ENCODE assay signal across 7 cellular contexts in the genomic region with DNA sequence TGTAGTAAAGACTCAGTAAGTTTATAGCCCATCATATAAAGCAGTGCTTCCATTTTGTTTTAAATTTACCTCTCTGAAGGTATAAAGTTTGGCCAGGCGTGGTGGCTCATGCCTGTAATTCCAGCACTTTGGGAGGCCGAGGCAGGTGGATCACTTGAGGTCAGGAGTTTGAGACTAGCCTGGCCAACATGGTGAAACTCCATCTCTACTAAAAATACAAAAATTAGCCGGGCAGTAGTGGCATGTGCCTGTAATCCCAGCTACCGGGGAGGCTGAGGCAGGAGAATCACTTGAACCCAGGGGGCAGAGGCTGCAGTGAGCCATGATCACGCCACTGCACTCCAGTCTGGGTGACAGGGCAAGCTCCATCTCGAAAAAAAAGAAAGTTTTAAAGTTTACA.
DNase-seq lines count a peak whose midpoint lies in the region; ATAC-seq, FAIRE-seq and TF ChIP-seq lines count a peak whose summit lies in the region.
"Not testable (repeated sequence)": the region's sequence is repeated elsewhere in the genome, so short reads cannot be mapped to it uniquely, and the experiment has no call there.

No MANE protein-coding gene starts in this region.

- H3K27ac ChIP-seq in GM23338 (ENCODE audit: low read depth): not testable (repeated sequence)
- H3K27ac ChIP-seq in astrocyte (ENCODE audit: low read depth, low read length) (peak overlapping the region; percentile 89), HepG2 (ENCODE audit: extremely low read length, insufficient read depth, low read length) (peak overlapping the region; percentile 97), osteoblast (ENCODE audit: low read depth, low read length) (peak overlapping the region; percentile 94)

- H2AFZ ChIP-seq in GM23338; astrocyte (ENCODE audit: low read depth, low read length); HepG2 (ENCODE audit: low read length); osteoblast (ENCODE audit: low read length): not testable (repeated sequence)

- not testable (repeated sequence) for H3K27me3 Mint-ChIP-seq in GM23338 (ENCODE audit: insufficient read depth, low read depth, poor library complexity); T-helper 1 cell treated with Interleukin-12 subunit alpha and Interleukin-12 subunit beta and Interleukin-4 antibody, amounts not matched to agents 30 μg/mL and 1 μg/mL, for 36 hours (ENCODE audit: low read depth); activated T-helper 1 cell treated with anti-CD3 and anti-CD28 coated beads, Interleukin-12 subunit alpha, Interleukin-12 subunit beta, Interleukin-2, Interleukin-4 antibody, amounts not matched to agents 30 ng/mL and 10 ng/mL and 1 ng/mL, durations not matched to agents 14 hours and 24 hours and 36 hours (ENCODE audit: insufficient read depth); astrocyte (ENCODE audit: low read depth, unreplicated experiment); stimulated activated naive CD8-positive, alpha-beta T cell treated with anti-CD3 and anti-CD28 coated beads, Interleukin-15, Interleukin-2, amounts not matched to agents 100 ng/mL and 50 ng/mL, for 24 hours

- not testable (repeated sequence) for H3K4me2 ChIP-seq in GM23338; astrocyte (ENCODE audit: low read length); HepG2 (ENCODE audit: low read depth, low read length); osteoblast (ENCODE audit: insufficient read depth, low read length)

- not testable (repeated sequence) for DNase-seq in GM23338 (ENCODE audit: low spot score); activated T-helper 1 cell treated with anti-CD3 and anti-CD28 coated beads, Interleukin-12 subunit alpha, Interleukin-12 subunit beta, Interleukin-2, Interleukin-4 antibody, amounts not matched to agents 30 ng/mL and 10 ng/mL and 1 ng/mL, durations not matched to agents 14 hours and 24 hours and 36 hours (ENCODE audit: low spot score); astrocyte (ENCODE audit: low read depth); HepG2 (ENCODE audit: low spot score); osteoblast (ENCODE audit: insufficient read length, low spot score, missing footprints)

- not testable (repeated sequence) for BruUV-seq in HepG2 (replicated peaks; lab: Mats Ljungman, UMichigan)

- not testable (repeated sequence) for H3K4me3 ChIP-seq in GM23338; astrocyte (ENCODE audit: insufficient read depth, low read depth, low read length); HepG2 (replicated peaks in 1 of 3; ENCODE audit: insufficient read depth in 1 of 3, low read depth in 2 of 3, low read length in 3 of 3); osteoblast (ENCODE audit: insufficient read depth, low read length)

- H3K4me3 Mint-ChIP-seq in GM23338; T-helper 1 cell treated with Interleukin-12 subunit alpha and Interleukin-12 subunit beta and Interleukin-4 antibody, amounts not matched to agents 30 μg/mL and 1 μg/mL, for 36 hours; activated T-helper 1 cell treated with anti-CD3 and anti-CD28 coated beads, Interleukin-12 subunit alpha, Interleukin-12 subunit beta, Interleukin-2, Interleukin-4 antibody, amounts not matched to agents 30 ng/mL and 10 ng/mL and 1 ng/mL, durations not matched to agents 14 hours and 24 hours and 36 hours; astrocyte (ENCODE audit: unreplicated experiment); stimulated activated naive CD8-positive, alpha-beta T cell treated with anti-CD3 and anti-CD28 coated beads, Interleukin-15, Interleukin-2, amounts not matched to agents 100 ng/mL and 50 ng/mL, for 24 hours: not testable (repeated sequence)

- H3K4me1 ChIP-seq in GM23338 (ENCODE audit: insufficient read depth) (peaks cover 16% of the 10 kb centered on the region; the same call in 1 of the 2 replicates), astrocyte (ENCODE audit: insufficient read depth, low read length) (peaks cover 25% of the 10 kb centered on the region), HepG2 (ENCODE audit: insufficient read depth, low read length) (peaks cover 72% of the 10 kb centered on the region), osteoblast (ENCODE audit: insufficient read depth, low read length) (peaks cover 33% of the 10 kb centered on the region)

- H3K9me2 ChIP-seq in GM23338 (ENCODE audit: insufficient read depth): not testable (repeated sequence)

- H3K4me1 Mint-ChIP-seq in GM23338 (peaks cover 15% of the 10 kb centered on the region), astrocyte (ENCODE audit: low read depth, unreplicated experiment) (peaks cover 28% of the 10 kb centered on the region)
- peaks cover 34% of the 10 kb centered on the region for H3K4me1 Mint-ChIP-seq in T-helper 1 cell treated with Interleukin-12 subunit alpha and Interleukin-12 subunit beta and Interleukin-4 antibody, amounts not matched to agents 30 μg/mL and 1 μg/mL, for 36 hours (ENCODE audit: low read depth)
- peaks cover 42% of the 10 kb centered on the region for H3K4me1 Mint-ChIP-seq in activated T-helper 1 cell treated with anti-CD3 and anti-CD28 coated beads, Interleukin-12 subunit alpha, Interleukin-12 subunit beta, Interleukin-2, Interleukin-4 antibody, amounts not matched to agents 30 ng/mL and 10 ng/mL and 1 ng/mL, durations not matched to agents 14 hours and 24 hours and 36 hours (ENCODE audit: low read depth)
- peaks cover 53% of the 10 kb centered on the region for H3K4me1 Mint-ChIP-seq in stimulated activated naive CD8-positive, alpha-beta T cell treated with anti-CD3 and anti-CD28 coated beads, Interleukin-15, Interleukin-2, amounts not matched to agents 100 ng/mL and 50 ng/mL, for 24 hours (ENCODE audit: low read depth)

- not testable (repeated sequence) for H3K9me3 Mint-ChIP-seq in GM23338; T-helper 1 cell treated with Interleukin-12 subunit alpha and Interleukin-12 subunit beta and Interleukin-4 antibody, amounts not matched to agents 30 μg/mL and 1 μg/mL, for 36 hours; activated T-helper 1 cell treated with anti-CD3 and anti-CD28 coated beads, Interleukin-12 subunit alpha, Interleukin-12 subunit beta, Interleukin-2, Interleukin-4 antibody, amounts not matched to agents 30 ng/mL and 10 ng/mL and 1 ng/mL, durations not matched to agents 14 hours and 24 hours and 36 hours; astrocyte (ENCODE audit: unreplicated experiment); stimulated activated naive CD8-positive, alpha-beta T cell treated with anti-CD3 and anti-CD28 coated beads, Interleukin-15, Interleukin-2, amounts not matched to agents 100 ng/mL and 50 ng/mL, for 24 hours

- not testable (repeated sequence) for TF ChIP-seq POLR2A in HepG2 (IDR thresholded peaks at IDR 0.05; ENCODE audit: insufficient read depth in 1 of 2, low read depth in 2 of 2, low read length in 2 of 2)

- H4K20me1 ChIP-seq in GM23338 (replicated peaks; ENCODE audit: insufficient read depth); astrocyte (ENCODE audit: insufficient read depth, low read length); HepG2 (ENCODE audit: insufficient read depth, low read length); osteoblast (ENCODE audit: insufficient read depth, low read length): not testable (repeated sequence)

- FAIRE-seq in astrocyte (lab: Jason Lieb, UNC); HepG2 (lab: Jason Lieb, UNC): not testable (repeated sequence)

- not testable (repeated sequence) for H3K36me3 Mint-ChIP-seq in GM23338 (ENCODE audit: low read depth); astrocyte (ENCODE audit: low read depth, unreplicated experiment)
- H3K36me3 Mint-ChIP-seq in T-helper 1 cell treated with Interleukin-12 subunit alpha and Interleukin-12 subunit beta and Interleukin-4 antibody, amounts not matched to agents 30 μg/mL and 1 μg/mL, for 36 hours (ENCODE audit: low read depth): peaks cover 16% of the 10 kb centered on the region
- H3K36me3 Mint-ChIP-seq in activated T-helper 1 cell treated with anti-CD3 and anti-CD28 coated beads, Interleukin-12 subunit alpha, Interleukin-12 subunit beta, Interleukin-2, Interleukin-4 antibody, amounts not matched to agents 30 ng/mL and 10 ng/mL and 1 ng/mL, durations not matched to agents 14 hours and 24 hours and 36 hours (ENCODE audit: low read depth): peaks cover 15% of the 10 kb centered on the region
- peaks cover 37% of the 10 kb centered on the region for H3K36me3 Mint-ChIP-seq in stimulated activated naive CD8-positive, alpha-beta T cell treated with anti-CD3 and anti-CD28 coated beads, Interleukin-15, Interleukin-2, amounts not matched to agents 100 ng/mL and 50 ng/mL, for 24 hours (ENCODE audit: low read depth)

- not testable (repeated sequence) for TF ChIP-seq RAD21 in HepG2 (CRISPR knock-in tag; IDR thresholded peaks at IDR 0.05)

- H3K27ac Mint-ChIP-seq in GM23338: 0 out of 2 replicates have a peak overlapping the region, but pooled peaks have one; percentile 48
- peak overlapping the region; percentile 67 for H3K27ac Mint-ChIP-seq in T-helper 1 cell treated with Interleukin-12 subunit alpha and Interleukin-12 subunit beta and Interleukin-4 antibody, amounts not matched to agents 30 μg/mL and 1 μg/mL, for 36 hours
- H3K27ac Mint-ChIP-seq in activated T-helper 1 cell treated with anti-CD3 and anti-CD28 coated beads, Interleukin-12 subunit alpha, Interleukin-12 subunit beta, Interleukin-2, Interleukin-4 antibody, amounts not matched to agents 30 ng/mL and 10 ng/mL and 1 ng/mL, durations not matched to agents 14 hours and 24 hours and 36 hours: peak overlapping the region; percentile 81
- not testable (repeated sequence) for H3K27ac Mint-ChIP-seq in astrocyte (ENCODE audit: unreplicated experiment)
- peak overlapping the region; percentile 86 for H3K27ac Mint-ChIP-seq in stimulated activated naive CD8-positive, alpha-beta T cell treated with anti-CD3 and anti-CD28 coated beads, Interleukin-15, Interleukin-2, amounts not matched to agents 100 ng/mL and 50 ng/mL, for 24 hours

- TF ChIP-seq CTCF in GM23338 (conservative IDR thresholded peaks at IDR 0.05; ENCODE audit: low read depth in 2 of 2); astrocyte (IDR thresholded peaks at IDR 0.05; ENCODE audit: insufficient read depth, low read depth, low read length); HepG2 (CRISPR knock-in tag; IDR thresholded peaks at IDR 0.05); osteoblast (IDR thresholded peaks at IDR 0.05; ENCODE audit: extremely low read depth, low read depth, low read length): not testable (repeated sequence)

- 98% methylated on average over 6 of the region's 6 CpGs for WGBS in HepG2 (ENCODE audit: low lambda C conversion rate)

- H3K27me3 ChIP-seq in GM23338 (ENCODE audit: insufficient read depth); astrocyte (ENCODE audit: insufficient read depth, low read length); HepG2 (ENCODE audit: control insufficient read depth in 1 of 2, insufficient read depth in 2 of 2, low read length in 2 of 2); osteoblast (ENCODE audit: insufficient read depth, low read length): not testable (repeated sequence)

- H3F3A ChIP-seq in GM23338 (replicated peaks; ENCODE audit: low read depth): not testable (repeated sequence)

- CTCF ChIA-PET in HepG2 (lab: Yijun Ruan, JAX; ENCODE audit: low intra/inter-chr PET ratio, low total read pairs): not testable (repeated sequence)

- in situ Hi-C loops in HepG2 (cut with HindIII; ENCODE audit: extremely low pct_ligation_motif_present, low pct_unique_long_range_greater_than_20kb): loop anchor here (5.0 kb wide), 1 partner anchor 33 kb away; no protein-coding TSS in a partner anchor

- POLR2A ChIA-PET in HepG2 (lab: Yijun Ruan, JAX): interaction anchor here (8.5 to 9.8 kb wide), 2 partner anchors 38 to 50 kb away, joined by 124 to 501 read pairs; no protein-coding TSS in a partner anchor

- H3K79me2 ChIP-seq in GM23338 (replicated peaks; ENCODE audit: insufficient read depth); HepG2 (ENCODE audit: insufficient read depth, low read length); osteoblast (ENCODE audit: insufficient read depth, low read length): not testable (repeated sequence)
- H3K79me2 ChIP-seq in astrocyte (ENCODE audit: insufficient read depth, low read length): peaks cover 24% of the 10 kb centered on the region

- TF ChIP-seq EP300 in HepG2 (IDR thresholded peaks at IDR 0.05; ENCODE audit: low read depth in 2 of 2, low read length in 2 of 2); HepG2 (CRISPR knock-in tag; IDR thresholded peaks at IDR 0.05; ENCODE audit: borderline replicate concordance): not testable (repeated sequence)

- intact Hi-C loops in activated T-helper 1 cell treated with anti-CD3 and anti-CD28 coated beads, Interleukin-12 subunit alpha, Interleukin-12 subunit beta, Interleukin-2, Interleukin-4 antibody, amounts not matched to agents 30 ng/mL and 10 ng/mL and 1 ng/mL, durations not matched to agents 14 hours and 24 hours and 36 hours (cut with micrococcal nuclease); HepG2 (cut with micrococcal nuclease; ENCODE audit: unreplicated experiment): not testable (repeated sequence)

- not testable (repeated sequence) for H3K36me3 ChIP-seq in GM23338 (ENCODE audit: insufficient read depth); astrocyte (ENCODE audit: insufficient read depth, low read length); HepG2 (replicated peaks in 1 of 2; ENCODE audit: control insufficient read depth in 1 of 2, insufficient read depth in 2 of 2, low read length in 2 of 2); osteoblast (ENCODE audit: insufficient read depth, low read length)

- not testable (repeated sequence) for ATAC-seq in GM23338, HepG2

- not testable (repeated sequence) for H3K9ac ChIP-seq in astrocyte (ENCODE audit: low read length); HepG2 (ENCODE audit: insufficient read depth, low read depth, low read length)

- not testable (repeated sequence) for H3K9me3 ChIP-seq in astrocyte (ENCODE audit: insufficient read depth, low read depth, low read length); HepG2 (ENCODE audit: low read length); osteoblast (ENCODE audit: low read depth, low read length)
